In the genomic region with DNA sequence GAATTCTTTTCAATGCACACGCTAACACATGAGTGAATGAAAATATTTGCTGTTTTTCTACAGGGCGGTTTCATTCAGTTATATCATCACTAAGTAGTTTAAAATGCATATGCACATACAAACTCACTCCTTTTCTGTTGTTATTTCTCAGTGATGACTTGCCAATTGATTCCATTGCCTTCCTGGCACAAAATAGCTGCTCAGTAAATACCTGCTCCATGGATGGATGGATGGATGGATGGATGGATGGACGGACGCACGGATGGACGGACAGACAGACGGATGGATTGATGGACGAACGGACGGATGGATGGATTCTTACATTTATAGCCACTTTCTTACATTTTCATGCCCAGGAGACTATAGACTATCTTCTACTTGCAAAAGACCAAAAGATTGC, we compare ENCODE assay signal across 22 cellular contexts.
"Had no signal": no experiment of that assay in that cellular context is flagged by ENCODE, and none has a peak within 500 bp of the region (broad histone marks: within the 10 kb centered on the region; RNA-seq: fewer than 3 reads in every experiment).

No MANE protein-coding gene starts in this region.

- DNase-seq: activated naive CD4-positive, alpha-beta T cell; activated T-cell treated with anti-CD3 and anti-CD28 coated beads, Interleukin-2, amount 50 U/mL, for 1 hour; dorsolateral prefrontal cortex; endodermal cell; heart left ventricle; left ventricle myocardium superior; mammary epithelial cell; stimulated activated CD4-positive, alpha-beta T cell treated with anti-CD3 and anti-CD28 coated beads, Interleukin-2, amount 100 ng/mL, for 48 hours; stimulated activated CD8-positive, alpha-beta memory T cell treated with anti-CD3 and anti-CD28 coated beads, Interleukin-4, amount 100 ng/mL, for 48 hours; stimulated activated naive B cell treated with anti-CD40 and anti-IgM and Interleukin-4, amounts not matched to agents 10 μg/mL and 1 μg/mL and 100 μg/mL, for 72 hours; SW 1271; T-helper 9 cell; testis had no signal

- H3K27me3 ChIP-seq: colonic mucosa, dorsolateral prefrontal cortex, ovary, testis had no signal

- H3K4me1 Mint-ChIP-seq: endodermal cell had no signal

- H3K36me3 ChIP-seq: colonic mucosa, heart left ventricle, neutrophil, ovary, prostate gland had no signal

- H3K4me3 Mint-ChIP-seq: central memory CD8-positive, alpha-beta T cell; endodermal cell; mesothelial cell of epicardium; nephron; stimulated activated naive B cell treated with anti-CD40 and anti-IgM and Interleukin-4, amounts not matched to agents 10 μg/mL and 1 μg/mL and 100 μg/mL, for 72 hours had no signal

- H3K27ac ChIP-seq: colonic mucosa, dorsolateral prefrontal cortex, heart left ventricle, neutrophil, ovary, prostate gland, SK-N-MC, testis had no signal

- H3K4me1 ChIP-seq: colonic mucosa, heart left ventricle, prostate gland, testis had no signal

- H3K9me3 ChIP-seq: colonic mucosa, heart left ventricle, neutrophil, ovary, prostate gland, testis had no signal

- H3K36me3 Mint-ChIP-seq: mesothelial cell of epicardium; stimulated activated naive B cell treated with anti-CD40 and anti-IgM and Interleukin-4, amounts not matched to agents 10 μg/mL and 1 μg/mL and 100 μg/mL, for 72 hours had no signal

- H3K9me3 Mint-ChIP-seq: activated T-helper 2 cell treated with anti-CD3 and anti-CD28 coated beads, Interferon-gamma antibody, Interleukin-2, Interleukin-4, amounts not matched to agents 10 μg/mL and 5 μg/mL and 100 μg/mL, durations not matched to agents 14 hours and 24 hours and 36 hours; central memory CD8-positive, alpha-beta T cell; endodermal cell; mesothelial cell of epicardium; nephron; stimulated activated naive B cell treated with anti-CD40 and anti-IgM and Interleukin-4, amounts not matched to agents 10 μg/mL and 1 μg/mL and 100 μg/mL, for 72 hours had no signal

- H3K4me3 ChIP-seq: colonic mucosa, dorsolateral prefrontal cortex, heart left ventricle, ovary, prostate gland, SK-N-MC, testis had no signal

- ATAC-seq: heart left ventricle; left ventricle myocardium superior; stimulated activated naive B cell treated with anti-CD40 and anti-IgM and Interleukin-4, amounts not matched to agents 10 μg/mL and 1 μg/mL and 100 μg/mL, for 72 hours had no signal

- H3K27ac Mint-ChIP-seq: activated T-helper 2 cell treated with anti-CD3 and anti-CD28 coated beads, Interferon-gamma antibody, Interleukin-2, Interleukin-4, amounts not matched to agents 10 μg/mL and 5 μg/mL and 100 μg/mL, durations not matched to agents 14 hours and 24 hours and 36 hours; endodermal cell; mesothelial cell of epicardium; nephron had no signal
